ENCODE assay signal across 22 cellular contexts in genomic region chr16:68351991-68352431, GRCh38. TPM values are rescaled to one million over a fixed set of nuclear protein-coding genes. Genes with fewer than 3 reads are reported as not detected.
A peak's percentile ranks its signal among the peaks of the same experiment; 100 is the strongest.
DNase-seq lines count a peak whose midpoint lies in the region; ATAC-seq, FAIRE-seq and TF ChIP-seq lines count a peak whose summit lies in the region.
"Had no signal": no experiment of that assay in that cellular context is flagged by ENCODE, and none has a peak within 500 bp of the region (broad histone marks: within the 10 kb centered on the region; RNA-seq: fewer than 3 reads in every experiment).

No MANE protein-coding gene starts in this region.

- ATAC-seq in pancreas (peak; percentile 69 to 88 (median 81)), HG02970 (IDR thresholded peaks at IDR 0.05; ENCODE audit: low FRiP score, unreplicated experiment) (no peak), GM21447 (IDR thresholded peaks at IDR 0.05; ENCODE audit: unreplicated experiment) (no peak)
- ATAC-seq: activated T-cell treated with anti-CD3 and anti-CD28 coated beads, Interleukin-2, amount 50 U/mL, for 4 hours; right cardiac atrium had no signal

- no peaks in the 10 kb centered on the region for H3K9me3 ChIP-seq in BLaER1 treated with 17β-estradiol and CSF1 and Interleukin-3, amounts not matched to agents 10 nM and 100 nM (replicated peaks in 1 of 11)
- H3K9me3 ChIP-seq in endocrine pancreas (ENCODE audit: control insufficient read depth, low read length) (no peaks in the 10 kb centered on the region), pancreas (no peaks in the 10 kb centered on the region)
- H3K9me3 ChIP-seq: esophagus squamous epithelium had no signal

- H3K4me3 ChIP-seq in BLaER1 treated with 17β-estradiol and CSF1 and Interleukin-3, amounts not matched to agents 10 nM and 100 nM: no peak overlapping the region
- H3K4me3 ChIP-seq in endocrine pancreas (ENCODE audit: control insufficient read depth, insufficient read depth, low read length): no peak overlapping the region
- H3K4me3 ChIP-seq in pancreas: no peak overlapping the region
- H3K4me3 ChIP-seq: esophagus squamous epithelium had no signal

- H3K4me2 ChIP-seq in BLaER1 treated with 17β-estradiol and CSF1 and Interleukin-3, amounts not matched to agents 10 nM and 100 nM: peak overlapping the region in 9 of 11 experiments; percentile 24 to 69 (median 61); a peak in 17 of 22 replicates

- WGBS in pancreas, 2 donors: 85 to 88% methylated on average over 11 of the region's 11 CpGs

- no peak for FAIRE-seq in pancreas (lab: Jason Lieb, UNC)
- FAIRE-seq: G401.6, urothelium cell line had no signal

- peaks cover 0 to 25% (median 0%) of the 10 kb centered on the region in 11 experiments; a peak in 4 of 22 replicates for H3K27me3 ChIP-seq in BLaER1 treated with 17β-estradiol and CSF1 and Interleukin-3, amounts not matched to agents 10 nM and 100 nM
- H3K27me3 ChIP-seq in endocrine pancreas (ENCODE audit: control insufficient read depth, insufficient read depth, low read length) (no peaks in the 10 kb centered on the region), pancreas (no peaks in the 10 kb centered on the region)
- H3K27me3 ChIP-seq: brain microvascular endothelial cell, esophagus squamous epithelium had no signal

- peak overlapping the region in 2 of 11 experiments; percentile 46 to 55; a peak in 4 of 22 replicates for H3K27ac ChIP-seq in BLaER1 treated with 17β-estradiol and CSF1 and Interleukin-3, amounts not matched to agents 10 nM and 100 nM
- H3K27ac ChIP-seq in pancreas: no peak overlapping the region
- H3K27ac ChIP-seq: brain microvascular endothelial cell, esophagus squamous epithelium had no signal

- DNase-seq in NCI-H187 treated with DMSO at 0.1 percent for 48 hours (lab: John Stamatoyannopoulos, UW): peak; percentile 25
- DNase-seq in pancreas: peak in 2 of 6 donors; percentile 16 to 45
- no peak for DNase-seq in activated naive CD4-positive, alpha-beta T cell (lab: John Stamatoyannopoulos, UW)
- no peak for DNase-seq in cerebellar cortex (ENCODE audit: low spot score)
- DNase-seq: activated CD4-positive, alpha-beta T cell treated with anti-CD3 and anti-CD28 coated beads, Interleukin-2, amount 50 U/mL, for 48 hours; activated T-cell treated with anti-CD3 and anti-CD28 coated beads, Interleukin-2, amount 50 U/mL, for 4 hours; brain microvascular endothelial cell; esophagus squamous epithelium; KBM-7; mesenchymal stem cell; NCI-H1092 treated with DMSO at 0.1 percent for 48 hours; NCI-H226; right cardiac atrium; SHP77; stimulated activated naive CD4-positive, alpha-beta T cell; T-helper 1 cell had no signal

- TF ChIP-seq CTCF in pancreas (IDR thresholded peaks at IDR 0.05): no peak

- H3K36me3 ChIP-seq in BLaER1 treated with 17β-estradiol and CSF1 and Interleukin-3, amounts not matched to agents 10 nM and 100 nM: peaks cover 56 to 84% (median 70%) of the 10 kb centered on the region in 11 experiments
- H3K36me3 ChIP-seq in endocrine pancreas (ENCODE audit: control insufficient read depth, insufficient read depth, low read length) (peaks cover 5% of the 10 kb centered on the region), pancreas (peaks cover 0 to 34% (median 17%) of the 10 kb centered on the region in 3 donors)

- H3K9ac ChIP-seq in BLaER1 treated with 17β-estradiol and CSF1 and Interleukin-3, amounts not matched to agents 10 nM and 100 nM: peak overlapping the region in 3 of 11 experiments; percentile 30 to 41 (median 35); a peak in 2 of 22 replicates
- H3K9ac ChIP-seq in endocrine pancreas (ENCODE audit: control insufficient read depth, insufficient read depth, low read length): peak overlapping the region; percentile 19

- H4K20me1 ChIP-seq in BLaER1 treated with 17β-estradiol and CSF1 and Interleukin-3, amounts not matched to agents 10 nM and 100 nM: peaks cover 0 to 66% (median 24%) of the 10 kb centered on the region in 11 experiments; a peak in 14 of 22 replicates

- peaks cover 44 to 84% (median 78%) of the 10 kb centered on the region in 10 experiments for H3K4me1 ChIP-seq in BLaER1 treated with 17β-estradiol and CSF1 and Interleukin-3, amounts not matched to agents 10 nM and 100 nM
- H3K4me1 ChIP-seq in endocrine pancreas (ENCODE audit: control insufficient read depth, insufficient read depth, low read length) (no peaks in the 10 kb centered on the region), pancreas (no peaks in the 10 kb centered on the region)

- intact Hi-C loops in pancreas (cut with DNase I): no loop called here

RNA-seq across cellular contexts. Expression of gene PRMT7, which starts 41.2 kb away (rescaled TPM):
- 10 to 100 TPM; 11.6 to 22.6 (median 15.6) TPM for total RNA-seq in pancreas
- 10 to 100 TPM; 43.9 to 47.9 TPM for polyA plus RNA-seq in pancreas

RNA-seq across cellular contexts. Expression of gene SLC7A6OS, which starts 41.3 kb away (rescaled TPM):
- total RNA-seq in pancreas: 1 to 10 TPM; 6.4 to 8.1 (median 6.6) TPM
- 1 to 10 TPM; 5.2 to 5.8 TPM for polyA plus RNA-seq in pancreas

Comparison
In these comparisons a context has a peak if more than half of its experiments do, and no peak if none do; other contexts are left out.
1. ATAC-seq: peak in pancreas (4 of 4); none in HG02970 (single experiment) and GM21447 (single experiment).